1 cellular context compared by ENCODE assay signal in genomic region chr1:181023265-181024057, GRCh38.
TF ChIP-seq lines count a peak whose summit lies in the region.

No MANE protein-coding gene starts in this region.

TF ChIP-seq in SK-N-SH, 30 proteins besides CTCF, POLR2A, EP300 and RAD21 (continued from another document):
- TF ChIP-seq PBX3 (IDR thresholded peaks at IDR 0.05) (no peak), FOXJ3 (CRISPR knock-in tag; IDR thresholded peaks at IDR 0.05) (no peak), NFIC (IDR thresholded peaks at IDR 0.05; ENCODE audit: borderline replicate concordance) (no peak), ELF1 (IDR thresholded peaks at IDR 0.05) (no peak), USF2 (IDR thresholded peaks at IDR 0.05; ENCODE audit: borderline replicate concordance, low read depth, low read length) (no peak), MEF2A (IDR thresholded peaks at IDR 0.05; ENCODE audit: borderline replicate concordance, low read depth) (no peak), CHD2 (IDR thresholded peaks at IDR 0.05; ENCODE audit: low read length, partially characterized antibody) (no peak)
